In genomic region chr16:58499615-58500328, GRCh38 we compare ENCODE assay signal across 7 cellular contexts. TPM values are rescaled to one million over a fixed set of nuclear protein-coding genes. Genes with fewer than 3 reads are reported as not detected.
DNase-seq lines count a peak whose midpoint lies in the region; ATAC-seq and TF ChIP-seq lines count a peak whose summit lies in the region.

A gene with protein sequence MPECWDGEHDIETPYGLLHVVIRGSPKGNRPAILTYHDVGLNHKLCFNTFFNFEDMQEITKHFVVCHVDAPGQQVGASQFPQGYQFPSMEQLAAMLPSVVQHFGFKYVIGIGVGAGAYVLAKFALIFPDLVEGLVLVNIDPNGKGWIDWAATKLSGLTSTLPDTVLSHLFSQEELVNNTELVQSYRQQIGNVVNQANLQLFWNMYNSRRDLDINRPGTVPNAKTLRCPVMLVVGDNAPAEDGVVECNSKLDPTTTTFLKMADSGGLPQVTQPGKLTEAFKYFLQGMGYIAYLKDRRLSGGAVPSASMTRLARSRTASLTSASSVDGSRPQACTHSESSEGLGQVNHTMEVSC (plus strand): TSS chr16:58500143. CDS start chr16:58500249, 106 bp downstream.

- peak within 1 kb of the TSS; percentile 83 for H3K4me3 Mint-ChIP-seq in activated naive CD4-positive, alpha-beta T cell treated with anti-CD3 and anti-CD28 coated beads, Interleukin-2, amount 50 U/mL, for 24 hours
- peak within 1 kb of the TSS; percentile 69 to 86 (median 78) for H3K4me3 Mint-ChIP-seq in nephron

- DNase-seq in GM10266 (ENCODE audit: extremely low spot score) (peak; percentile 82), NCI-H2227 treated with DMSO at 0.1 percent for 48 hours (lab: John Stamatoyannopoulos, UW) (peak; percentile 87), foreskin keratinocyte (peak; percentile 7 to 61)

- peaks cover 6% of the 10 kb centered on the region for H3K4me1 Mint-ChIP-seq in activated naive CD4-positive, alpha-beta T cell treated with anti-CD3 and anti-CD28 coated beads, Interleukin-2, amount 50 U/mL, for 24 hours
- H3K4me1 Mint-ChIP-seq in nephron, result peaks cover 14% of the 10 kb centered on the region

- H3K9me3 Mint-ChIP-seq in activated naive CD4-positive, alpha-beta T cell treated with anti-CD3 and anti-CD28 coated beads, Interleukin-2, amount 50 U/mL, for 24 hours, result no peaks in the 10 kb centered on the region
- H3K9me3 Mint-ChIP-seq in nephron, result no peaks in the 10 kb centered on the region

- no peaks in the 10 kb centered on the region for H3K36me3 Mint-ChIP-seq in activated naive CD4-positive, alpha-beta T cell treated with anti-CD3 and anti-CD28 coated beads, Interleukin-2, amount 50 U/mL, for 24 hours
- no peaks in the 10 kb centered on the region for H3K36me3 Mint-ChIP-seq in nephron (ENCODE audit: low read depth)

- H3K27ac Mint-ChIP-seq in activated naive CD4-positive, alpha-beta T cell treated with anti-CD3 and anti-CD28 coated beads, Interleukin-2, amount 50 U/mL, for 24 hours, result no peak within 1 kb of the TSS
- peak within 1 kb of the TSS in 2 of 3 experiments; percentile 49 to 77 for H3K27ac Mint-ChIP-seq in nephron

- ATAC-seq in HG02840 (IDR thresholded peaks at IDR 0.05; ENCODE audit: low FRiP score, unreplicated experiment), result peak; percentile 64
- ATAC-seq in foreskin keratinocyte, result peak; percentile 74
- no peak for ATAC-seq in GM18517 (IDR thresholded peaks at IDR 0.05; ENCODE audit: unreplicated experiment)

- H3K4me1 ChIP-seq in foreskin keratinocyte, result no peaks in the 10 kb centered on the region

- H3K27ac ChIP-seq in foreskin keratinocyte, result no peak within 1 kb of the TSS

- H3K27me3 ChIP-seq in foreskin keratinocyte, result peaks cover 23% of the 10 kb centered on the region

- H3K27me3 Mint-ChIP-seq in activated naive CD4-positive, alpha-beta T cell treated with anti-CD3 and anti-CD28 coated beads, Interleukin-2, amount 50 U/mL, for 24 hours, result peaks cover 3% of the 10 kb centered on the region
- peaks cover 29% of the 10 kb centered on the region for H3K27me3 Mint-ChIP-seq in nephron (ENCODE audit: low read depth)

- TF ChIP-seq CTCF in GM10266 (IDR thresholded peaks at IDR 0.05; ENCODE audit: control insufficient read depth, insufficient read depth, low read depth, missing control alignments), result no peak
- no peak for TF ChIP-seq CTCF in foreskin keratinocyte (conservative IDR thresholded peaks at IDR 0.05)
- TF ChIP-seq CTCF in nephron (IDR thresholded peaks at IDR 0.05; ENCODE audit: unreplicated experiment in 3 of 3), result no peak

RNA-seq across cellular contexts. Expression of the gene that starts here (rescaled TPM):
- total RNA-seq in foreskin keratinocyte, result 3.7 and 5.6 TPM in 2 replicates
- polyA plus RNA-seq in foreskin keratinocyte, result 1.6 and 2.7 TPM in 2 replicates

Comparison
In these comparisons a context has a peak if more than half of its experiments do, and no peak if none do; other contexts are left out.
1. DNase-seq: peak in every context shown above with its lines; median percentile 87 in NCI-H2227 treated with DMSO at 0.1 percent for 48 hours; 82 in GM10266; 34 in foreskin keratinocyte.